Comparison of ENCODE assay signal across 8 cellular contexts in the genomic region with DNA sequence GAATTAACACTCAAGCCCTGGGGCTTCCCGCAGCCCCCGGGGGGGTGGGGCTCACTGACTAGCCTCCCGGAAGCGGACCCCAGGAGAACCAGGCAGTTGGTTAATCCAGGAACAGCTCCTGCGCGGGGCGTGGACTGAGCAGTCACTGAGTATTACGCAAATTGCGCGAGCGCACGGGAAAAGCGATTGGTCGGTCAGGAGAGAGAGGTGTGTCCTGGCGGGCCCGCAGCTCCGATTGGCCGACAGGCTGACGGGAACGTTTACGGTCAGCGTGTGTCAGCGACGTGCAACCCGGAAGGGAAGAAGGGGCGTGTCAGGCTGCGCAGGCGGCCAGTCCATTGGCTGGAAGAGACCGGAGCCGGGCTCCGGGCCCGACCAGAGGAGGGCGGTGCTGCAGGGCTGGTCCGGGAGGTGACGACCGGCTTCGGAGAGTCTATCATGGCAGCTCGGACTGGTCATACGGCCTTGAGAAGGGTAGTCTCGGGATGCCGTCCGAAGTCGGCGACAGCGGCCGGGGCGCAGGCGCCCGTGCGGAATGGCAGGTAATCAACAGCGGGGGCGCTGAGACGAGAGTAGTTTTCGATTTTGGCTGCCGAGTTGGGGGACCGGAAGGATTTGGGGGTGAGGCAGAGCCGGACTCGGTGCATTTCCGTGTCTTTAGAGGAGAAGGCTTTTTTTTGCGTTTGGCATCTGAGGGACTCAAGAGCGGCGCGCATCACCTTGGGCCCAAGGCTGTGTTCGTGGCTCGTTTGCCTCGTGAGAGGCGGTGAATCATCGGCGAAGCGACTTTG. TPM values are rescaled to one million over a fixed set of nuclear protein-coding genes. Genes with fewer than 3 reads are reported as not detected.
A peak's percentile ranks its signal among the peaks of the same experiment; 100 is the strongest.
DNase-seq lines count a peak whose midpoint lies in the region; ATAC-seq, FAIRE-seq and TF ChIP-seq lines count a peak whose summit lies in the region.

Gene COQ10B (plus strand): TSS at position 430 of the 791 bp plus-strand sequence. CDS start 9 bp downstream, at position 439.

- peak; percentile 56 for FAIRE-seq in keratinocyte (lab: Jason Lieb, UNC)

- peak within 1 kb of the TSS; percentile 89 for H2AFZ ChIP-seq in keratinocyte (ENCODE audit: control insufficient read depth, low read length)

- H3K9me3 ChIP-seq in keratinocyte (ENCODE audit: control insufficient read depth, low read depth, low read length): no peaks in the 10 kb centered on the region

- peak within 1 kb of the TSS; percentile 100 for H3K9ac ChIP-seq in keratinocyte (ENCODE audit: control insufficient read depth, extremely low read depth, insufficient read depth, low read length)

- H3K27ac ChIP-seq in keratinocyte (ENCODE audit: control insufficient read depth, insufficient read depth, low read length): peak within 1 kb of the TSS; percentile 100

- DNase-seq in Ammon's horn (ENCODE audit: low spot score) (peak; percentile 100), NCI-H510A (lab: John Stamatoyannopoulos, UW) (peak; percentile 97), cerebellum (ENCODE audit: low spot score) (peak; percentile 99), keratinocyte (ENCODE audit: low read depth, low spot score) (peak; percentile 94)
- peak; percentile 97 for DNase-seq in activated CD4-positive, alpha-beta T cell treated with anti-CD3 and anti-CD28 coated beads for 1 hour
- peak; percentile 91 to 95 for DNase-seq in stimulated activated CD4-positive, alpha-beta T cell treated with anti-CD3 and anti-CD28 coated beads, Interleukin-15, amount 100 ng/mL, for 1 hour (ENCODE audit: low read depth in 1 of 2, low spot score in 1 of 2)

- peak within 1 kb of the TSS; percentile 84 to 97 (median 86) for H3K4me3 ChIP-seq in keratinocyte (ENCODE audit: control insufficient read depth in 2 of 3, extremely low read depth in 1 of 3, insufficient read depth in 2 of 3, low read depth in 1 of 3, low read length in 3 of 3)

- TF ChIP-seq CTCF in keratinocyte (optimal IDR thresholded peaks at IDR 0.05 in 1 of 3, IDR thresholded peaks at IDR 0.05 in 1 of 3, conservative IDR thresholded peaks at IDR 0.05 in 1 of 3; ENCODE audit: extremely low read depth in 1 of 3, insufficient read depth in 2 of 3, low read length in 3 of 3): peak in 2 of 3 experiments; percentile 17 to 47

- H4K20me1 ChIP-seq in keratinocyte (ENCODE audit: control insufficient read depth, extremely low read depth, insufficient read depth, low read length): peaks cover 6% of the 10 kb centered on the region

- H3K9me1 ChIP-seq in keratinocyte (ENCODE audit: control insufficient read depth, extremely low read depth, insufficient read depth, low read length): no peaks in the 10 kb centered on the region

- peaks cover 9% of the 10 kb centered on the region for H3K4me1 ChIP-seq in keratinocyte (ENCODE audit: control insufficient read depth, extremely low read depth, insufficient read depth, low read length)

- peak within 1 kb of the TSS; percentile 80 for H3K4me2 ChIP-seq in keratinocyte (ENCODE audit: control insufficient read depth, extremely low read depth, insufficient read depth, low read depth, low read length)

- peaks cover 1 to 6% of the 10 kb centered on the region in 2 experiments for H3K36me3 ChIP-seq in keratinocyte (ENCODE audit: control insufficient read depth in 2 of 2, extremely low read depth in 1 of 2, insufficient read depth in 2 of 2, low read length in 2 of 2)

- peak; percentile 79 for TF ChIP-seq POLR2A in GM19099 (IDR thresholded peaks at IDR 0.05; ENCODE audit: extremely low read depth, insufficient read length, low read depth)

- H3K27me3 ChIP-seq in keratinocyte (ENCODE audit: control insufficient read depth, extremely low read depth, insufficient read depth, low read length): no peaks in the 10 kb centered on the region

- dilution Hi-C loops in keratinocyte (cut with MboI; ENCODE audit: extremely low pct_ligation_motif_present, low sequenced_read_pairs): no loop called here

- peaks cover 46% of the 10 kb centered on the region for H3K79me2 ChIP-seq in keratinocyte (ENCODE audit: control insufficient read depth, insufficient read depth, low read length)

- peak; percentile 95 for ATAC-seq in HG03432 (IDR thresholded peaks at IDR 0.05; ENCODE audit: unreplicated experiment)

RNA-seq across cellular contexts. Expression of gene COQ10B, which starts in this region (rescaled TPM):
- total RNA-seq in cerebellum: 17.6 TPM
- polyA plus RNA-seq in keratinocyte: 5.2 to 8.8 TPM (median 5.8 TPM) in 3 replicates
- 15.3 TPM for polyA plus RNA-seq in keratinocyte (2011; ENCODE audit: low read depth)
- polyA plus RNA-seq in keratinocyte (2011; cell fraction: cytosol; rRNA removed): 6.2 and 8.3 TPM in 2 replicates
- polyA plus RNA-seq in keratinocyte (2011; cell fraction: nucleus; rRNA removed): 7.0 and 8.3 TPM in 2 replicates
- polyA plus RNA-seq in keratinocyte (2012; ENCODE audit: low replicate concordance): 18.5 and 31.2 TPM in 2 replicates
- 1.5 to 6.3 TPM (median 3.3 TPM) in 3 replicates for polyA minus RNA-seq in keratinocyte
- polyA minus RNA-seq in keratinocyte (2011; cell fraction: cytosol; rRNA and poly(A)+ RNA removed): 4.8 TPM
- polyA minus RNA-seq in keratinocyte (2011; cell fraction: nucleus; rRNA and poly(A)+ RNA removed): 5.9 and 6.3 TPM in 2 replicates

Comparison
In these comparisons a context has a peak if more than half of its experiments do, and no peak if none do; other contexts are left out.
1. Peak in every context shown above with its lines: DNase-seq, ATAC-seq, H3K4me3 ChIP-seq and H3K27ac ChIP-seq.